Comparison of ENCODE assay signal across 11 cellular contexts in genomic region chr11:118051611-118052461, GRCh38. TPM values are rescaled to one million over a fixed set of nuclear protein-coding genes. Genes with fewer than 3 reads are reported as not detected.
DNase-seq lines count a peak whose midpoint lies in the region; ATAC-seq and TF ChIP-seq lines count a peak whose summit lies in the region.
"Had no signal": no experiment of that assay in that cellular context is flagged by ENCODE, and none has a peak within 500 bp of the region (broad histone marks: within the 10 kb centered on the region; RNA-seq: fewer than 3 reads in every experiment).

No MANE protein-coding gene starts in this region.

- no peak overlapping the region for H3K4ac ChIP-seq in trophoblast cell (ENCODE audit: low read depth, low read length)

- no peak overlapping the region for H2BK5ac ChIP-seq in trophoblast cell (ENCODE audit: low read depth, low read length, poor library complexity)

- WGBS in trophoblast cell (ENCODE audit: extremely low coverage, insufficient coverage, insufficient read length) = no CpG with 5 or more reads among the region's 16 CpGs

- POLR2A ChIA-PET in CD4-positive, alpha-beta memory T cell (lab: Charles Lee; ENCODE audit: partially characterized antibody) = interaction anchor here (0.7 to 20.3 kb wide), 21 partner anchors 9 to 243 kb away, joined by 3 to 1775 read pairs (median 6); partner anchors contain the start of gene IL10RA

- no peaks in the 10 kb centered on the region for H3K9me3 Mint-ChIP-seq in CD4-positive, alpha-beta memory T cell
- H3K9me3 Mint-ChIP-seq in activated T-helper 1 cell treated with anti-CD3 and anti-CD28 coated beads, Interleukin-12 subunit alpha, Interleukin-12 subunit beta, Interleukin-2, Interleukin-4 antibody, amounts not matched to agents 30 ng/mL and 10 ng/mL and 1 ng/mL, durations not matched to agents 14 hours and 24 hours and 36 hours = no peaks in the 10 kb centered on the region
- H3K9me3 Mint-ChIP-seq in Calu3 (ENCODE audit: low read depth, unreplicated experiment) = no peaks in the 10 kb centered on the region
- H3K9me3 Mint-ChIP-seq: mesothelial cell of epicardium had no signal

- no peak overlapping the region for H4K12ac ChIP-seq in trophoblast cell (ENCODE audit: low read depth, low read length)

- H3K9ac ChIP-seq in trophoblast cell (ENCODE audit: low read length) = no peak overlapping the region

- no peak overlapping the region for H2BK12ac ChIP-seq in trophoblast cell (ENCODE audit: low read length)

- H3K27me3 ChIP-seq in CD4-positive, alpha-beta memory T cell (ENCODE audit: insufficient read depth, low read length) = no peaks in the 10 kb centered on the region
- H3K27me3 ChIP-seq in trophoblast cell (ENCODE audit: insufficient read depth, low read length) = no peaks in the 10 kb centered on the region
- H3K27me3 ChIP-seq: upper lobe of left lung had no signal

- H3K27me3 Mint-ChIP-seq in CD4-positive, alpha-beta memory T cell = peaks cover 0 to 2% of the 10 kb centered on the region in 2 donors
- H3K27me3 Mint-ChIP-seq in activated T-helper 1 cell treated with anti-CD3 and anti-CD28 coated beads, Interleukin-12 subunit alpha, Interleukin-12 subunit beta, Interleukin-2, Interleukin-4 antibody, amounts not matched to agents 30 ng/mL and 10 ng/mL and 1 ng/mL, durations not matched to agents 14 hours and 24 hours and 36 hours (ENCODE audit: insufficient read depth) = peaks cover 3% of the 10 kb centered on the region
- H3K27me3 Mint-ChIP-seq in Calu3 (ENCODE audit: unreplicated experiment) = peaks cover 21% of the 10 kb centered on the region

- H3K23ac ChIP-seq in trophoblast cell (ENCODE audit: low read length) = no peak overlapping the region

- H4K8ac ChIP-seq in trophoblast cell (ENCODE audit: low read depth, low read length) = no peak overlapping the region

- intact Hi-C loops in CD4-positive, alpha-beta memory T cell (cut with micrococcal nuclease) = loop anchor here (1.0 kb wide), 4 partner anchors 45 to 102 kb away; partner anchors contain the start of gene IL10RA
- intact Hi-C loops in activated T-helper 1 cell treated with anti-CD3 and anti-CD28 coated beads, Interleukin-12 subunit alpha, Interleukin-12 subunit beta, Interleukin-2, Interleukin-4 antibody, amounts not matched to agents 30 ng/mL and 10 ng/mL and 1 ng/mL, durations not matched to agents 14 hours and 24 hours and 36 hours (cut with micrococcal nuclease) = loop anchor here (1.0 to 10.0 kb wide), 3 partner anchors 50 to 627 kb away; no protein-coding TSS in a partner anchor
- intact Hi-C loops in sciatic nerve (cut with DNase I) (no loop called here), Calu3 (cut with micrococcal nuclease; ENCODE audit: unreplicated experiment) (no loop called here)

- no peaks in the 10 kb centered on the region for H3K36me3 Mint-ChIP-seq in CD4-positive, alpha-beta memory T cell
- no peaks in the 10 kb centered on the region for H3K36me3 Mint-ChIP-seq in activated T-helper 1 cell treated with anti-CD3 and anti-CD28 coated beads, Interleukin-12 subunit alpha, Interleukin-12 subunit beta, Interleukin-2, Interleukin-4 antibody, amounts not matched to agents 30 ng/mL and 10 ng/mL and 1 ng/mL, durations not matched to agents 14 hours and 24 hours and 36 hours (ENCODE audit: low read depth)
- H3K36me3 Mint-ChIP-seq in Calu3 (ENCODE audit: insufficient read depth, unreplicated experiment) = no peaks in the 10 kb centered on the region
- H3K36me3 Mint-ChIP-seq: mesothelial cell of epicardium had no signal

- H3K27ac ChIP-seq in CD4-positive, alpha-beta memory T cell (ENCODE audit: low read depth, low read length) = peak overlapping the region; percentile 57
- H3K27ac ChIP-seq in trophoblast cell (ENCODE audit: low read depth, low read length) = no peak overlapping the region

- no peak overlapping the region for H3K4me2 ChIP-seq in trophoblast cell (ENCODE audit: low read length)

- no peak overlapping the region for H2AFZ ChIP-seq in trophoblast cell (ENCODE audit: insufficient read depth, low read length, poor library complexity)

- no peaks in the 10 kb centered on the region for H3K9me3 ChIP-seq in CD4-positive, alpha-beta memory T cell (ENCODE audit: control insufficient read depth in 1 of 2, low read length in 2 of 2)
- no peaks in the 10 kb centered on the region for H3K9me3 ChIP-seq in trophoblast cell (ENCODE audit: insufficient read depth, low read depth, low read length)
- H3K9me3 ChIP-seq: upper lobe of left lung had no signal

- BruUV-seq in Calu3 (replicated peaks; lab: Mats Ljungman, UMichigan) = no TSS peak

- no peak overlapping the region for H2AK5ac ChIP-seq in trophoblast cell (ENCODE audit: low read length)

- no peaks in the 10 kb centered on the region for H3K79me2 ChIP-seq in trophoblast cell (ENCODE audit: control insufficient read depth, insufficient read depth, low read length, poor library complexity)

- H3K27ac Mint-ChIP-seq in CD4-positive, alpha-beta memory T cell = peak overlapping the region; percentile 95 to 100 (median 99)
- peak overlapping the region; percentile 93 for H3K27ac Mint-ChIP-seq in activated T-helper 1 cell treated with anti-CD3 and anti-CD28 coated beads, Interleukin-12 subunit alpha, Interleukin-12 subunit beta, Interleukin-2, Interleukin-4 antibody, amounts not matched to agents 30 ng/mL and 10 ng/mL and 1 ng/mL, durations not matched to agents 14 hours and 24 hours and 36 hours
- no peak overlapping the region for H3K27ac Mint-ChIP-seq in Calu3 (ENCODE audit: unreplicated experiment)
- H3K27ac Mint-ChIP-seq: mesothelial cell of epicardium had no signal

- CTCF ChIA-PET in CD4-positive, alpha-beta memory T cell (lab: Charles Lee; ENCODE audit: partially characterized antibody) = interaction anchor here (1.3 to 12.0 kb wide), 19 partner anchors 7 to 626 kb away, joined by 5 to 400 read pairs (median 22); partner anchors contain the start of genes IL10RA and TMPRSS13
- CTCF ChIA-PET in Calu3 (lab: Charles Lee) = interaction anchor here (1.8 kb wide), 1 partner anchor 232 kb away, joined by 17 read pairs; no protein-coding TSS in a partner anchor

- H3K14ac ChIP-seq in trophoblast cell (ENCODE audit: low read length) = no peak overlapping the region

- no peak for TF ChIP-seq CTCF in Calu3 (IDR thresholded peaks at IDR 0.05; ENCODE audit: unreplicated experiment)

- H3K36me3 ChIP-seq in CD4-positive, alpha-beta memory T cell (ENCODE audit: insufficient read depth, low read length) = no peaks in the 10 kb centered on the region
- no peaks in the 10 kb centered on the region for H3K36me3 ChIP-seq in trophoblast cell (ENCODE audit: control insufficient read depth in 1 of 2, insufficient read depth in 2 of 2, low read length in 2 of 2)
- H3K36me3 ChIP-seq: upper lobe of left lung had no signal

- no peak overlapping the region for H4K91ac ChIP-seq in trophoblast cell (ENCODE audit: low read depth, low read length)

- no peak overlapping the region for H2BK120ac ChIP-seq in trophoblast cell (ENCODE audit: insufficient read depth, low read length, poor library complexity)

- no peaks in the 10 kb centered on the region for H3K79me1 ChIP-seq in trophoblast cell (ENCODE audit: low read length)

- H3K18ac ChIP-seq in trophoblast cell (ENCODE audit: low read length) = no peak overlapping the region

- DNase-seq in CD4-positive, alpha-beta memory T cell = peak; percentile 86 to 91 (median 89)
- DNase-seq in NCI-H69 (lab: John Stamatoyannopoulos, UW) (peak; percentile 21), sciatic nerve (ENCODE audit: low spot score) (no peak), Calu3 (no peak), trophoblast cell (no peak)
- DNase-seq in activated T-helper 1 cell treated with anti-CD3 and anti-CD28 coated beads, Interleukin-12 subunit alpha, Interleukin-12 subunit beta, Interleukin-2, Interleukin-4 antibody, amounts not matched to agents 30 ng/mL and 10 ng/mL and 1 ng/mL, durations not matched to agents 14 hours and 24 hours and 36 hours (ENCODE audit: low spot score) = peak; percentile 57
- DNase-seq: NCI-H446 had no signal

- peak; percentile 37 for ATAC-seq in sciatic nerve
- no peak for ATAC-seq in HG03457 (IDR thresholded peaks at IDR 0.05; ENCODE audit: unreplicated experiment)
- no peak for ATAC-seq in HG02759 (IDR thresholded peaks at IDR 0.05; ENCODE audit: unreplicated experiment)

- peak overlapping the region in 7 of 8 donors; percentile 69 to 93 (median 80) for H3K4me3 Mint-ChIP-seq in CD4-positive, alpha-beta memory T cell
- H3K4me3 Mint-ChIP-seq in activated T-helper 1 cell treated with anti-CD3 and anti-CD28 coated beads, Interleukin-12 subunit alpha, Interleukin-12 subunit beta, Interleukin-2, Interleukin-4 antibody, amounts not matched to agents 30 ng/mL and 10 ng/mL and 1 ng/mL, durations not matched to agents 14 hours and 24 hours and 36 hours = peak overlapping the region; percentile 69
- H3K4me3 Mint-ChIP-seq in Calu3 (ENCODE audit: low read depth, unreplicated experiment) = no peak overlapping the region
- H3K4me3 Mint-ChIP-seq: mesothelial cell of epicardium had no signal

- peaks cover 67% of the 10 kb centered on the region for H3K4me1 ChIP-seq in CD4-positive, alpha-beta memory T cell (ENCODE audit: insufficient read depth, low read length)
- no peaks in the 10 kb centered on the region for H3K4me1 ChIP-seq in trophoblast cell (ENCODE audit: control insufficient read depth in 1 of 2, insufficient read depth in 2 of 2, low read length in 2 of 2)

- peak overlapping the region in 1 of 2 donors; percentile 33 for H3K4me3 ChIP-seq in CD4-positive, alpha-beta memory T cell (ENCODE audit: low read length in 2 of 2)
- H3K4me3 ChIP-seq in trophoblast cell (ENCODE audit: low read depth, low read length) = no peak overlapping the region
- H3K4me3 ChIP-seq: upper lobe of left lung had no signal

- peaks cover 45 to 68% (median 59%) of the 10 kb centered on the region in 4 donors for H3K4me1 Mint-ChIP-seq in CD4-positive, alpha-beta memory T cell
- H3K4me1 Mint-ChIP-seq in activated T-helper 1 cell treated with anti-CD3 and anti-CD28 coated beads, Interleukin-12 subunit alpha, Interleukin-12 subunit beta, Interleukin-2, Interleukin-4 antibody, amounts not matched to agents 30 ng/mL and 10 ng/mL and 1 ng/mL, durations not matched to agents 14 hours and 24 hours and 36 hours (ENCODE audit: low read depth) = peaks cover 64% of the 10 kb centered on the region
- no peaks in the 10 kb centered on the region for H3K4me1 Mint-ChIP-seq in Calu3 (ENCODE audit: low read depth, unreplicated experiment)

RNA-seq across cellular contexts. Expression of gene TMPRSS4, which starts 25.0 kb away (rescaled TPM):
- total RNA-seq in CD4-positive, alpha-beta memory T cell = under 1 TPM in 1 of 2 experiments, not detected in 1; 0.33 TPM
- polyA plus RNA-seq in CD4-positive, alpha-beta memory T cell = not detected
- total RNA-seq in activated T-helper 1 cell treated with anti-CD3 and anti-CD28 coated beads, Interleukin-12 subunit alpha, Interleukin-12 subunit beta, Interleukin-2, Interleukin-4 antibody, amounts not matched to agents 30 ng/mL and 10 ng/mL and 1 ng/mL, durations not matched to agents 14 hours and 24 hours and 36 hours = not detected in 2 replicates
- total RNA-seq in sciatic nerve = not detected
- total RNA-seq in Calu3 (2022) = 99.9 and 132 TPM in 2 replicates
- 0.48 and 0.65 TPM in 2 replicates for polyA plus RNA-seq in trophoblast cell (2013)

RNA-seq across cellular contexts. Expression of gene SMIM35, which starts 34.9 kb away (rescaled TPM):
- under 1 TPM; 0.44 to 0.55 TPM for total RNA-seq in CD4-positive, alpha-beta memory T cell
- under 1 TPM; 0.21 to 0.76 TPM for polyA plus RNA-seq in CD4-positive, alpha-beta memory T cell
- 0.10 and 0.16 TPM in 2 replicates for total RNA-seq in activated T-helper 1 cell treated with anti-CD3 and anti-CD28 coated beads, Interleukin-12 subunit alpha, Interleukin-12 subunit beta, Interleukin-2, Interleukin-4 antibody, amounts not matched to agents 30 ng/mL and 10 ng/mL and 1 ng/mL, durations not matched to agents 14 hours and 24 hours and 36 hours
- not detected for total RNA-seq in sciatic nerve
- not detected in 2 replicates for total RNA-seq in Calu3 (2022)
- not detected in 2 replicates for polyA plus RNA-seq in trophoblast cell (2013)
- total RNA-seq: mesothelial cell of epicardium, upper lobe of left lung had no signal

Comparison
In these comparisons a context has a peak if more than half of its experiments do, and no peak if none do; other contexts are left out.
1. DNase-seq: peak in CD4-positive, alpha-beta memory T cell (5 of 5), NCI-H69 (single experiment) and activated T-helper 1 cell treated with anti-CD3 and anti-CD28 coated beads, Interleukin-12 subunit alpha, Interleukin-12 subunit beta, Interleukin-2, Interleukin-4 antibody, amounts not matched to agents 30 ng/mL and 10 ng/mL and 1 ng/mL, durations not matched to agents 14 hours and 24 hours and 36 hours (single experiment); none in sciatic nerve (single experiment), Calu3 (single experiment) and trophoblast cell (0 of 2).
2. RNA of gene TMPRSS4, which starts 25.0 kb away (total RNA-seq): 99.9 to 132 TPM in Calu3; 0.33 TPM in CD4-positive, alpha-beta memory T cell, not detected in activated T-helper 1 cell treated with anti-CD3 and anti-CD28 coated beads, Interleukin-12 subunit alpha, Interleukin-12 subunit beta, Interleukin-2, Interleukin-4 antibody, amounts not matched to agents 30 ng/mL and 10 ng/mL and 1 ng/mL, durations not matched to agents 14 hours and 24 hours and 36 hours and not detected in sciatic nerve (single experiment); every median in the first group is over 10 times any median in the second.
3. intact Hi-C loops: an anchor here in CD4-positive, alpha-beta memory T cell (1.0 kb wide) and activated T-helper 1 cell treated with anti-CD3 and anti-CD28 coated beads, Interleukin-12 subunit alpha, Interleukin-12 subunit beta, Interleukin-2, Interleukin-4 antibody, amounts not matched to agents 30 ng/mL and 10 ng/mL and 1 ng/mL, durations not matched to agents 14 hours and 24 hours and 36 hours (1.0 to 10.0 kb wide); none called in sciatic nerve and Calu3.